15 cellular contexts compared by ENCODE assay signal in genomic region chr12:27143676-27144075, GRCh38.
DNase-seq lines count a peak whose midpoint lies in the region; ATAC-seq, FAIRE-seq and TF ChIP-seq lines count a peak whose summit lies in the region.
"Had no signal": no experiment of that assay in that cellular context is flagged by ENCODE, and none has a peak within 500 bp of the region (broad histone marks: within the 10 kb centered on the region; RNA-seq: fewer than 3 reads in every experiment).

No MANE protein-coding gene starts in this region.

- H3K27me3 ChIP-seq in ACC112 (ENCODE audit: insufficient read depth, low read length) (no peaks in the 10 kb centered on the region), aorta (ENCODE audit: control insufficient read depth in 1 of 2, insufficient read depth in 2 of 2, low read length in 1 of 2) (no peaks in the 10 kb centered on the region), SJCRH30 (no peaks in the 10 kb centered on the region), BE2C (peaks cover 5% of the 10 kb centered on the region)
- H3K27me3 ChIP-seq: ascending aorta, sigmoid colon, vagina had no signal

- H3K9ac ChIP-seq in kidney (ENCODE audit: low read length in 2 of 2) = no peak overlapping the region

- TF ChIP-seq CTCF in kidney (IDR thresholded peaks at IDR 0.05; ENCODE audit: borderline replicate concordance, extremely low read depth, insufficient read depth) (no peak), BE2C (IDR thresholded peaks at IDR 0.05; ENCODE audit: low read depth, low read length) (no peak)

- H3K27ac ChIP-seq in ACC112 (ENCODE audit: low read depth, low read length) (peak overlapping the region; percentile 70), kidney (ENCODE audit: low read depth in 2 of 2, low read length in 2 of 2) (no peak overlapping the region), aorta (ENCODE audit: low read depth in 1 of 2, low read length in 2 of 2) (no peak overlapping the region), SJCRH30 (no peak overlapping the region)
- H3K27ac ChIP-seq: vagina had no signal

- FAIRE-seq in GM19239 (lab: Jason Lieb, UNC) (peak; percentile 84), kidney (lab: Jason Lieb, UNC) (peak; percentile 39)
- FAIRE-seq: H1 had no signal

- peaks cover 1% of the 10 kb centered on the region for H3K36me3 Mint-ChIP-seq in activated T-helper 1 cell treated with anti-CD3 and anti-CD28 coated beads, Interleukin-12 subunit alpha, Interleukin-12 subunit beta, Interleukin-2, Interleukin-4 antibody, amounts not matched to agents 30 ng/mL and 10 ng/mL and 1 ng/mL, durations not matched to agents 14 hours and 24 hours and 36 hours (ENCODE audit: low read depth)

- H3K27me3 Mint-ChIP-seq in activated T-helper 1 cell treated with anti-CD3 and anti-CD28 coated beads, Interleukin-12 subunit alpha, Interleukin-12 subunit beta, Interleukin-2, Interleukin-4 antibody, amounts not matched to agents 30 ng/mL and 10 ng/mL and 1 ng/mL, durations not matched to agents 14 hours and 24 hours and 36 hours (ENCODE audit: insufficient read depth) = no peaks in the 10 kb centered on the region

- H3K4me1 ChIP-seq in ACC112 (ENCODE audit: control insufficient read depth, insufficient read depth, low read length, unreplicated experiment) (peaks cover 12% of the 10 kb centered on the region), kidney (ENCODE audit: control insufficient read depth in 1 of 2, insufficient read depth in 1 of 2, low read depth in 1 of 2, low read length in 2 of 2) (no peaks in the 10 kb centered on the region), aorta (ENCODE audit: control insufficient read depth in 1 of 2, insufficient read depth in 2 of 2, low read length in 2 of 2) (no peaks in the 10 kb centered on the region), SJCRH30 (no peaks in the 10 kb centered on the region), BE2C (no peaks in the 10 kb centered on the region)
- H3K4me1 ChIP-seq: Caco-2, vagina had no signal

- peak overlapping the region; percentile 93 for H3K27ac Mint-ChIP-seq in activated T-helper 1 cell treated with anti-CD3 and anti-CD28 coated beads, Interleukin-12 subunit alpha, Interleukin-12 subunit beta, Interleukin-2, Interleukin-4 antibody, amounts not matched to agents 30 ng/mL and 10 ng/mL and 1 ng/mL, durations not matched to agents 14 hours and 24 hours and 36 hours

- H3K9me3 ChIP-seq in kidney (ENCODE audit: control insufficient read depth in 1 of 2, low read length in 2 of 2) = no peaks in the 10 kb centered on the region
- H3K9me3 ChIP-seq in aorta (ENCODE audit: control insufficient read depth, low read length) = no peaks in the 10 kb centered on the region
- no peaks in the 10 kb centered on the region for H3K9me3 ChIP-seq in SJCRH30 (replicated peaks)
- no peaks in the 10 kb centered on the region for H3K9me3 ChIP-seq in BE2C
- H3K9me3 ChIP-seq: ascending aorta, Caco-2, sigmoid colon, vagina had no signal

- ATAC-seq in aorta (ENCODE audit: low FRiP score) = no peak

- DNase-seq in GM19239 (ENCODE audit: insufficient read length, low spot score) = no peak
- DNase-seq in activated T-helper 1 cell treated with anti-CD3 and anti-CD28 coated beads, Interleukin-12 subunit alpha, Interleukin-12 subunit beta, Interleukin-2, Interleukin-4 antibody, amounts not matched to agents 30 ng/mL and 10 ng/mL and 1 ng/mL, durations not matched to agents 14 hours and 24 hours and 36 hours (ENCODE audit: low spot score) = no peak
- DNase-seq in kidney = no peak
- DNase-seq in aorta = no peak
- DNase-seq in SKM-1 (lab: John Stamatoyannopoulos, UW; ENCODE audit: unreplicated experiment) = no peak
- no peak for DNase-seq in SJCRH30
- DNase-seq in BE2C = no peak
- DNase-seq: activated CD4-positive, alpha-beta T cell treated with anti-CD3 and anti-CD28 coated beads, Interleukin-2, amount 50 U/mL, for 1 hour; Caco-2; NCI-H1694 treated with DMSO at 0.1 percent for 48 hours; sigmoid colon had no signal

- peak overlapping the region; percentile 67 for H3K4me3 ChIP-seq in ACC112 (ENCODE audit: low read depth, low read length)
- H3K4me3 ChIP-seq in kidney (ENCODE audit: low read length in 2 of 2) = no peak overlapping the region
- no peak overlapping the region for H3K4me3 ChIP-seq in aorta (ENCODE audit: low read length in 2 of 2)
- no peak overlapping the region for H3K4me3 ChIP-seq in SJCRH30
- no peak overlapping the region for H3K4me3 ChIP-seq in BE2C (ENCODE audit: low read depth, low read length)
- H3K4me3 ChIP-seq: vagina had no signal

- peak overlapping the region; percentile 97 for H2AFZ ChIP-seq in ACC112 (ENCODE audit: low read length, unreplicated experiment)

- H3K79me2 ChIP-seq in ACC112 (ENCODE audit: control insufficient read depth, insufficient read depth, low read length, unreplicated experiment) = no peaks in the 10 kb centered on the region

- no peaks in the 10 kb centered on the region for H3K36me3 ChIP-seq in ACC112 (ENCODE audit: insufficient read depth, low read length)
- H3K36me3 ChIP-seq in kidney (ENCODE audit: control insufficient read depth in 1 of 2, insufficient read depth in 2 of 2, low read length in 2 of 2) = no peaks in the 10 kb centered on the region
- no peaks in the 10 kb centered on the region for H3K36me3 ChIP-seq in aorta (ENCODE audit: control insufficient read depth in 1 of 2, insufficient read depth in 2 of 2, low read length in 1 of 2)
- H3K36me3 ChIP-seq in SJCRH30 = no peaks in the 10 kb centered on the region
- no peaks in the 10 kb centered on the region for H3K36me3 ChIP-seq in BE2C
- H3K36me3 ChIP-seq: ascending aorta, sigmoid colon, vagina had no signal

- peaks cover 42% of the 10 kb centered on the region for H3K4me1 Mint-ChIP-seq in activated T-helper 1 cell treated with anti-CD3 and anti-CD28 coated beads, Interleukin-12 subunit alpha, Interleukin-12 subunit beta, Interleukin-2, Interleukin-4 antibody, amounts not matched to agents 30 ng/mL and 10 ng/mL and 1 ng/mL, durations not matched to agents 14 hours and 24 hours and 36 hours (ENCODE audit: low read depth)

- intact Hi-C loops in activated T-helper 1 cell treated with anti-CD3 and anti-CD28 coated beads, Interleukin-12 subunit alpha, Interleukin-12 subunit beta, Interleukin-2, Interleukin-4 antibody, amounts not matched to agents 30 ng/mL and 10 ng/mL and 1 ng/mL, durations not matched to agents 14 hours and 24 hours and 36 hours (cut with micrococcal nuclease) = loop anchor here (2.0 to 5.0 kb wide), 4 partner anchors 35 to 206 kb away; partner anchors contain the start of genes FGFR1OP2, INTS13, STK38L and TM7SF3
- intact Hi-C loops in kidney (cut with DNase I) = no loop called here
- intact Hi-C loops in aorta (cut with DNase I) = loop anchor here in 1 of 2 donors (5.0 to 10.0 kb wide), 4 partner anchors 104 to 241 kb away; partner anchors contain the start of gene MED21

- H3K4me3 Mint-ChIP-seq in activated T-helper 1 cell treated with anti-CD3 and anti-CD28 coated beads, Interleukin-12 subunit alpha, Interleukin-12 subunit beta, Interleukin-2, Interleukin-4 antibody, amounts not matched to agents 30 ng/mL and 10 ng/mL and 1 ng/mL, durations not matched to agents 14 hours and 24 hours and 36 hours = peak overlapping the region; percentile 72

- WGBS in aorta, 2 donors = 73 to 74% methylated on average over 1 of the region's 1 CpG

- H3K9me3 Mint-ChIP-seq in activated T-helper 1 cell treated with anti-CD3 and anti-CD28 coated beads, Interleukin-12 subunit alpha, Interleukin-12 subunit beta, Interleukin-2, Interleukin-4 antibody, amounts not matched to agents 30 ng/mL and 10 ng/mL and 1 ng/mL, durations not matched to agents 14 hours and 24 hours and 36 hours = no peaks in the 10 kb centered on the region
